23 cellular contexts compared by ENCODE assay signal in the genomic region with DNA sequence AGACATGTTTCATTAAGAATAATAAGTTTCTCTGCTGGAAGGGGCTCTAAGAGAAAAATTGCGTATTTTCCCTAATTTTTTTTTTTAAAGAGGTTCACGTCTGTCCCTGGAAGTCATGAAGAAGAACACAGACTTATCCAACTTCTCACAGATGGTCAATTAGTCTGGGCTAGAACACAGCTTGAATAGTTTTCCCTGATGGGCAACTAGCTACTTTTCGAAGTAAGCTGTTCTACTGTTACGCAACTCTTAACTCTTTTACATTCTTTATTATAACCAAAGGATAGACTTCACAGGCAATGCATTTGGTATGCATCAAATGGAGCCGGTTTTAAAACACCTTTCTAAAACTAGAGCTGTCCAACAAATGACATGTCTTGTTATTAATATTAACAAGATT.
DNase-seq lines count a peak whose midpoint lies in the region; ATAC-seq, FAIRE-seq and TF ChIP-seq lines count a peak whose summit lies in the region.
"Had no signal": no experiment of that assay in that cellular context is flagged by ENCODE, and none has a peak within 500 bp of the region (broad histone marks: within the 10 kb centered on the region; RNA-seq: fewer than 3 reads in every experiment).

No MANE protein-coding gene starts in this region.

- no peak for TF ChIP-seq CTCF in heart right ventricle (IDR thresholded peaks at IDR 0.05)
- TF ChIP-seq CTCF in HepG2 (CRISPR knock-in tag; IDR thresholded peaks at IDR 0.05), result no peak
- TF ChIP-seq CTCF in right lobe of liver (IDR thresholded peaks at IDR 0.05), result no peak
- no peak for TF ChIP-seq CTCF in H1 (IDR thresholded peaks at IDR 0.05; ENCODE audit: control extremely low read depth in 1 of 3, insufficient read depth in 1 of 3, low read depth in 1 of 3, low read length in 3 of 3)

- H2BK20ac ChIP-seq in H1 (ENCODE audit: low read length), result no peak overlapping the region

- no peak for TF ChIP-seq RAD21 in HepG2 (CRISPR knock-in tag; IDR thresholded peaks at IDR 0.05)
- no peak for TF ChIP-seq RAD21 in H1 (IDR thresholded peaks at IDR 0.05 in 1 of 2, conservative IDR thresholded peaks at IDR 0.05 in 1 of 2; ENCODE audit: low read depth in 2 of 2, low read length in 2 of 2)

- POLR2A ChIA-PET in HepG2 (lab: Yijun Ruan, JAX), result no interaction called here
- POLR2A ChIA-PET in H1 (lab: Charles Lee; ENCODE audit: partially characterized antibody), result no interaction called here

- no peak overlapping the region for H3K9ac ChIP-seq in HepG2 (ENCODE audit: insufficient read depth, low read depth, low read length)
- H3K9ac ChIP-seq in H1 (replicated peaks in 1 of 4; ENCODE audit: extremely low read depth in 1 of 4, low read depth in 3 of 4, low read length in 3 of 4), result no peak overlapping the region

- no peaks in the 10 kb centered on the region for H3K4me1 ChIP-seq in heart right ventricle
- H3K4me1 ChIP-seq in HepG2 (ENCODE audit: insufficient read depth, low read length), result no peaks in the 10 kb centered on the region
- H3K4me1 ChIP-seq in right lobe of liver, result no peaks in the 10 kb centered on the region
- H3K4me1 ChIP-seq in H1 (replicated peaks in 1 of 4; ENCODE audit: control insufficient read depth in 3 of 4, insufficient read depth in 4 of 4, low read length in 3 of 4), result no peaks in the 10 kb centered on the region
- H3K4me1 ChIP-seq: BE2C had no signal

- no peak overlapping the region for H2BK5ac ChIP-seq in H1 (ENCODE audit: low read depth, low read length)

- H2BK12ac ChIP-seq in H1 (ENCODE audit: low read depth, low read length), result no peak overlapping the region

- H4K20me1 ChIP-seq in HepG2 (ENCODE audit: insufficient read depth, low read length), result 0 out of 2 replicates have a peak, but pooled peaks cover 3% of the 10 kb centered on the region
- no peaks in the 10 kb centered on the region for H4K20me1 ChIP-seq in H1 (replicated peaks in 1 of 2; ENCODE audit: control insufficient read depth in 1 of 2, insufficient read depth in 2 of 2, low read length in 2 of 2)

- H3K79me2 ChIP-seq in HepG2 (ENCODE audit: insufficient read depth, low read length), result no peaks in the 10 kb centered on the region
- H3K79me2 ChIP-seq in H1 (ENCODE audit: control insufficient read depth in 1 of 2, insufficient read depth in 2 of 2, low read length in 2 of 2), result no peaks in the 10 kb centered on the region

- H3K79me1 ChIP-seq in H1 (ENCODE audit: low read depth, low read length), result no peaks in the 10 kb centered on the region

- H3K23ac ChIP-seq in H1 (ENCODE audit: insufficient read length), result no peak overlapping the region

- no peak overlapping the region for H2BK15ac ChIP-seq in H1 (ENCODE audit: low read length)

- H3K4me3 ChIP-seq in heart right ventricle (no peak overlapping the region), HepG2 (replicated peaks in 1 of 3; ENCODE audit: insufficient read depth in 1 of 3, low read depth in 2 of 3, low read length in 3 of 3) (no peak overlapping the region), right lobe of liver (no peak overlapping the region), H1 (ENCODE audit: extremely low read depth in 1 of 4, insufficient read depth in 2 of 4, low read depth in 3 of 4, low read length in 4 of 4) (no peak overlapping the region)
- H3K4me3 ChIP-seq: GM23338 had no signal

- no peak overlapping the region for H3K4ac ChIP-seq in H1 (replicated peaks; ENCODE audit: insufficient read length, low read depth, low read length)

- H2AFZ ChIP-seq in HepG2 (ENCODE audit: low read length), result no peak overlapping the region
- H2AFZ ChIP-seq in H1 (ENCODE audit: low read length), result no peak overlapping the region
- H2AFZ ChIP-seq: GM23338 had no signal

- H3K27ac ChIP-seq in heart right ventricle (no peak overlapping the region), HepG2 (ENCODE audit: extremely low read length, insufficient read depth, low read length) (no peak overlapping the region), right lobe of liver (no peak overlapping the region), H1 (ENCODE audit: low read depth, low read length) (no peak overlapping the region)

- H3K27me3 ChIP-seq in heart right ventricle (no peaks in the 10 kb centered on the region), HepG2 (ENCODE audit: control insufficient read depth in 1 of 2, insufficient read depth in 2 of 2, low read length in 2 of 2) (no peaks in the 10 kb centered on the region), right lobe of liver (no peaks in the 10 kb centered on the region), H1 (replicated peaks in 1 of 4; ENCODE audit: control insufficient read depth in 3 of 4, extremely low read depth in 1 of 4, insufficient read depth in 3 of 4, low read length in 3 of 4) (no peaks in the 10 kb centered on the region)
- H3K27me3 ChIP-seq: BE2C had no signal

- H3K4me2 ChIP-seq in HepG2 (ENCODE audit: low read depth, low read length) (no peak overlapping the region), H1 (ENCODE audit: insufficient read depth in 1 of 2, low read depth in 2 of 2, low read length in 2 of 2) (no peak overlapping the region)
- H3K4me2 ChIP-seq: GM23338 had no signal

- ATAC-seq in Right ventricle myocardium inferior (peak; percentile 51), heart right ventricle (no peak), HepG2 (no peak), right lobe of liver (no peak)
- ATAC-seq: GM23338, HCT116 had no signal

- intact Hi-C loops in Right ventricle myocardium inferior (cut with DNase I) (no loop called here), heart right ventricle (cut with DNase I) (no loop called here), HepG2 (cut with micrococcal nuclease; ENCODE audit: unreplicated experiment) (no loop called here), right lobe of liver (cut with DNase I) (no loop called here)

- no peak for TF ChIP-seq POLR2A in HepG2 (IDR thresholded peaks at IDR 0.05; ENCODE audit: insufficient read depth in 1 of 2, low read depth in 2 of 2, low read length in 2 of 2)
- no peak for TF ChIP-seq POLR2A in right lobe of liver (IDR thresholded peaks at IDR 0.05)
- no peak for TF ChIP-seq POLR2A in H1 (IDR thresholded peaks at IDR 0.05; ENCODE audit: control extremely low read depth in 1 of 2, low read depth in 2 of 2, low read length in 2 of 2)

- H3K9me3 ChIP-seq in heart right ventricle, result no peaks in the 10 kb centered on the region
- no peaks in the 10 kb centered on the region for H3K9me3 ChIP-seq in HepG2 (ENCODE audit: low read length)
- no peaks in the 10 kb centered on the region for H3K9me3 ChIP-seq in right lobe of liver
- no peaks in the 10 kb centered on the region for H3K9me3 ChIP-seq in H1 (ENCODE audit: insufficient read depth in 2 of 2, low read depth in 1 of 2, low read length in 1 of 2)
- H3K9me3 ChIP-seq: BE2C had no signal

- no peak overlapping the region for H4K8ac ChIP-seq in H1 (ENCODE audit: extremely low read depth, insufficient read depth, low read length)

- H3K56ac ChIP-seq in H1 (replicated peaks; ENCODE audit: insufficient read length, low read depth, low read length), result no peak overlapping the region

- no peak overlapping the region for H4K5ac ChIP-seq in H1 (ENCODE audit: insufficient read length, low read depth, low read length)

- H2AK5ac ChIP-seq in H1 (ENCODE audit: low read depth, low read length), result no peak overlapping the region

- H3K18ac ChIP-seq in H1 (ENCODE audit: extremely low read depth, low read length), result no peak overlapping the region

- CTCF ChIA-PET in HepG2 (lab: Yijun Ruan, JAX; ENCODE audit: low intra/inter-chr PET ratio, low total read pairs), result no interaction called here
- CTCF ChIA-PET in H1 (lab: Charles Lee; ENCODE audit: partially characterized antibody), result interaction anchor here (0.9 to 2.3 kb wide), 2 partner anchors 10 to 557 kb away, joined by 3 to 16 read pairs; no protein-coding TSS in a partner anchor

- no peak overlapping the region for H2BK120ac ChIP-seq in H1 (replicated peaks; ENCODE audit: low read depth, low read length)

- H3K36me3 ChIP-seq in heart right ventricle (peaks cover 0 to 72% (median 17%) of the 10 kb centered on the region in 9 donors), HepG2 (replicated peaks in 1 of 2; ENCODE audit: control insufficient read depth in 1 of 2, insufficient read depth in 2 of 2, low read length in 2 of 2) (peaks cover 13 to 54% of the 10 kb centered on the region in 2 experiments), right lobe of liver (peaks cover 0 to 32% (median 12%) of the 10 kb centered on the region in 4 donors), H1 (ENCODE audit: control insufficient read depth in 2 of 4, insufficient read depth in 4 of 4, low read length in 3 of 4) (no peaks in the 10 kb centered on the region)
- H3K36me3 ChIP-seq: BE2C had no signal

- no peak for TF ChIP-seq EP300 in HepG2 (IDR thresholded peaks at IDR 0.05; ENCODE audit: low read depth in 2 of 2, low read length in 2 of 2)
- TF ChIP-seq EP300 in HepG2 (CRISPR knock-in tag; IDR thresholded peaks at IDR 0.05; ENCODE audit: borderline replicate concordance), result no peak
- no peak for TF ChIP-seq EP300 in H1 (IDR thresholded peaks at IDR 0.05; ENCODE audit: borderline replicate concordance in 1 of 2, low read depth in 2 of 2, low read length in 2 of 2)

- in situ Hi-C loops in HepG2 (cut with HindIII; ENCODE audit: extremely low pct_ligation_motif_present, low pct_unique_long_range_greater_than_20kb), result no loop called here

- DNase-seq in Right ventricle myocardium inferior (ENCODE audit: missing footprints), result no peak
- DNase-seq in heart right ventricle, result no peak
- no peak for DNase-seq in HepG2 (ENCODE audit: low spot score)
- DNase-seq in right lobe of liver, result no peak
- DNase-seq in H1 (ENCODE audit: low read depth in 1 of 2, low spot score in 2 of 2), result no peak
- no peak for DNase-seq in NCI-H524 treated with DMSO at 0.1 percent for 48 hours (lab: John Stamatoyannopoulos, UW)
- no peak for DNase-seq in NCI-H69 (lab: John Stamatoyannopoulos, UW)
- DNase-seq: 8988T; BE2C; C1 segment of cervical spinal cord; CD4-positive, CD25-positive, alpha-beta regulatory T cell; CD8-positive, alpha-beta memory T cell; COR-L47; DMS153; DMS79; GDM1; H7; HFFc6; KG1 had no signal

- 90 to 94% methylated on average over 5 of the region's 5 CpGs for WGBS in heart right ventricle, 2 donors
- over 99% methylated on average over 5 of the region's 5 CpGs for whole genome bisulfite sequencing in HepG2 (ENCODE audit: low lambda C conversion rate)
- 90% methylated on average over 5 of the region's 5 CpGs for WGBS in right lobe of liver (ENCODE audit: insufficient coverage, low coverage, low lambda C conversion rate, missing lambda C conversion rate)
- WGBS in H1 (ENCODE audit: extremely low coverage in 1 of 2, insufficient coverage in 1 of 2, insufficient read length in 1 of 2, insufficient replicate concordance in 2 of 2, low coverage in 1 of 2, low lambda C conversion rate in 2 of 2, missing lambda C conversion rate in 1 of 2), 2 experiments, result 85% methylated on average over 5 of the region's 5 CpGs; no CpG with 5 or more reads in 1 of the 2 experiments

- H3K14ac ChIP-seq in H1 (ENCODE audit: insufficient read length), result no peak overlapping the region

- H4K91ac ChIP-seq in H1 (replicated peaks; ENCODE audit: insufficient read length, low read length), result no peak overlapping the region

- BruUV-seq in HepG2 (replicated peaks; lab: Mats Ljungman, UMichigan), result no TSS peak

- no peaks in the 10 kb centered on the region for H3K23me2 ChIP-seq in H1 (ENCODE audit: low read depth, low read length)

- no peak for FAIRE-seq in HepG2 (lab: Jason Lieb, UNC)
- FAIRE-seq in H1 (lab: Jason Lieb, UNC), result no peak
- FAIRE-seq: GM12892, GM18507 had no signal

TF ChIP-seq in H1, 55 proteins besides CTCF, POLR2A, EP300 and RAD21 (continues in another document):
- peak; percentile 82 for TF ChIP-seq CEBPB (IDR thresholded peaks at IDR 0.05; ENCODE audit: low read depth, low read length)
